1 cellular context compared by ENCODE assay signal in the genomic region with DNA sequence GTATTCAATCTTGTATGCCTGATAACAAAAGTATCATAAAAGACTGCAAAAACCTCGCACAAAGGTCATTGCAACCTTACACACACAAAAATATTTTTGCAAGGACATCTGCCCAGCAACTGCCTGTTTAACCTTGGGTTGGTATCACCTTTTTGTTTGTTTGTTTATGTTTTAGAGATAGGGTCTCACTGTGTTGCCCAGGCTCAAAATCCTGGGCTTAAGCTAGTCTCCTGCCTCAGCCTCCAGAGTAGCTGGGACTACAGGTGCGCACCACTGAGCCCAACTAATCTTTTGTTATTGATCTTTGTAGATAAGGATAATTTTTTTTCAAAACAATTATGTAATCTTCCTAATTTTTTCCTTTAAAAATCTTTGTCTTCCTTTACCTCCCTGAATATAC.
A peak's percentile ranks its signal among the peaks of the same experiment; 100 is the strongest.
TF ChIP-seq lines count a peak whose summit lies in the region.

No MANE protein-coding gene starts in this region.

TF ChIP-seq in HepG2, 621 proteins besides CTCF, POLR2A, EP300 and RAD21:
- no peak for TF ChIP-seq MEF2D (CRISPR knock-in tag; IDR thresholded peaks at IDR 0.05)
- TF ChIP-seq ZNF629 (CRISPR knock-in tag; conservative IDR thresholded peaks at IDR 0.05), result peak; percentile 62
- no peak for TF ChIP-seq SAP130 (CRISPR knock-in tag; IDR thresholded peaks at IDR 0.05; ENCODE audit: low read depth)
- TF ChIP-seq, protein P1, sequence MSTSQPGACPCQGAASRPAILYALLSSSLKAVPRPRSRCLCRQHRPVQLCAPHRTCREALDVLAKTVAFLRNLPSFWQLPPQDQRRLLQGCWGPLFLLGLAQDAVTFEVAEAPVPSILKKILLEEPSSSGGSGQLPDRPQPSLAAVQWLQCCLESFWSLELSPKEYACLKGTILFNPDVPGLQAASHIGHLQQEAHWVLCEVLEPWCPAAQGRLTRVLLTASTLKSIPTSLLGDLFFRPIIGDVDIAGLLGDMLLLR (CRISPR knock-in tag; IDR thresholded peaks at IDR 0.05), result no peak
- peak; percentile 93 for TF ChIP-seq ZNF121 (CRISPR knock-in tag; IDR thresholded peaks at IDR 0.05)
- no peak for TF ChIP-seq PHF20 (CRISPR knock-in tag; IDR thresholded peaks at IDR 0.05)
- no peak for TF ChIP-seq NR2F1 (CRISPR knock-in tag; IDR thresholded peaks at IDR 0.05)
- TF ChIP-seq, protein P2, sequence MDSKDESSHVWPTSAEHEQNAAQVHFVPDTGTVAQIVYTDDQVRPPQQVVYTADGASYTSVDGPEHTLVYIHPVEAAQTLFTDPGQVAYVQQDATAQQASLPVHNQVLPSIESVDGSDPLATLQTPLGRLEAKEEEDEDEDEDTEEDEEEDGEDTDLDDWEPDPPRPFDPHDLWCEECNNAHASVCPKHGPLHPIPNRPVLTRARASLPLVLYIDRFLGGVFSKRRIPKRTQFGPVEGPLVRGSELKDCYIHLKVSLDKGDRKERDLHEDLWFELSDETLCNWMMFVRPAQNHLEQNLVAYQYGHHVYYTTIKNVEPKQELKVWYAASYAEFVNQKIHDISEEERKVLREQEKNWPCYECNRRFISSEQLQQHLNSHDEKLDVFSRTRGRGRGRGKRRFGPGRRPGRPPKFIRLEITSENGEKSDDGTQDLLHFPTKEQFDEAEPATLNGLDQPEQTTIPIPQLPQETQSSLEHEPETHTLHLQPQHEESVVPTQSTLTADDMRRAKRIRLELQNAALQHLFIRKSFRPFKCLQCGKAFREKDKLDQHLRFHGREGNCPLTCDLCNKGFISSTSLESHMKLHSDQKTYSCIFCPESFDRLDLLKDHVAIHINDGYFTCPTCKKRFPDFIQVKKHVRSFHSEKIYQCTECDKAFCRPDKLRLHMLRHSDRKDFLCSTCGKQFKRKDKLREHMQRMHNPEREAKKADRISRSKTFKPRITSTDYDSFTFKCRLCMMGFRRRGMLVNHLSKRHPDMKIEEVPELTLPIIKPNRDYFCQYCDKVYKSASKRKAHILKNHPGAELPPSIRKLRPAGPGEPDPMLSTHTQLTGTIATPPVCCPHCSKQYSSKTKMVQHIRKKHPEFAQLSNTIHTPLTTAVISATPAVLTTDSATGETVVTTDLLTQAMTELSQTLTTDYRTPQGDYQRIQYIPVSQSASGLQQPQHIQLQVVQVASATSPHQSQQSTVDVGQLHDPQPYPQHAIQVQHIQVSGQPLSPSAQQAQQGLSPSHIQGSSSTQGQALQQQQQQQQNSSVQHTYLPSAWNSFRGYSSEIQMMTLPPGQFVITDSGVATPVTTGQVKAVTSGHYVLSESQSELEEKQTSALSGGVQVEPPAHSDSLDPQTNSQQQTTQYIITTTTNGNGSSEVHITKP (CRISPR knock-in tag; IDR thresholded peaks at IDR 0.05; ENCODE audit: low read depth), result no peak
- TF ChIP-seq TAF1 (CRISPR knock-in tag; IDR thresholded peaks at IDR 0.05), result no peak
